24 cellular contexts compared by ENCODE assay signal in the genomic region with DNA sequence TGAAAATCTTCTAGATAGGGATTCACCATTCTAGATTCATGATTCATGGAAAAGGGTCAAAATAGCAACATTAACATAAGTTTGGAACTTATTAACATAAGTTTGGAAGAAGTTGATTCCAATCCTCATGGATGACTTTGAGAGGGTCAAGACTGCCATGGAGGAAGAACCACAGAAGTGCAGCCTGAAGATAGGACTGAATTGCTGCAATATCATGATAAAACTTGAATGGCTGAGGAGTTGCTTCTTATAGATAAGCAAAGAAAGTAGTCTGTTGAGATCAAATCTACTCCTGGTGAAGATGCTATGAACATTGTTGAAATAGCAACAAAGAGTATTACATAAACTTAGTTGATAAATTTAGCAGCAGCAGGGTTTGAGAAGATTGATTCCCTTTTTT.
"Had no signal": no experiment of that assay in that cellular context is flagged by ENCODE, and none has a peak within 500 bp of the region (broad histone marks: within the 10 kb centered on the region; RNA-seq: fewer than 3 reads in every experiment).

No MANE protein-coding gene starts in this region.

- H3K4me3 ChIP-seq: dorsolateral prefrontal cortex, esophagus muscularis mucosa, gastroesophageal sphincter, heart left ventricle, hepatocyte, lung, neural progenitor cell, right atrium auricular region, stomach, thyroid gland, vagina had no signal

- ATAC-seq: foreskin keratinocyte; gastroesophageal sphincter; heart left ventricle; left lobe of liver; naive thymus-derived CD4-positive, alpha-beta T cell; sciatic nerve; stimulated activated effector memory CD8-positive, alpha-beta T cell treated with anti-CD3 and anti-CD28 coated beads, Interleukin-12 subunit alpha, Interleukin-12 subunit beta, amount 100 ng/mL, for 72 hours had no signal

- H3K9me3 ChIP-seq: thyroid gland, vagina had no signal

- H3K36me3 ChIP-seq: esophagus muscularis mucosa, gastroesophageal sphincter, heart left ventricle, neural progenitor cell, right atrium auricular region, stomach, thyroid gland, vagina had no signal

- FAIRE-seq: kidney had no signal

- H3K27ac ChIP-seq: epithelial cell of prostate, esophagus muscularis mucosa, foreskin keratinocyte, gastroesophageal sphincter, heart left ventricle, hepatocyte, neural progenitor cell, parathyroid adenoma, right atrium auricular region, stomach, thyroid gland, vagina had no signal

- H3K79me2 ChIP-seq: parathyroid adenoma had no signal

- H3K9ac ChIP-seq: neural progenitor cell, parathyroid adenoma had no signal

- H3K4me2 ChIP-seq: hepatocyte, neural progenitor cell had no signal

- H3K27me3 ChIP-seq: dorsolateral prefrontal cortex, esophagus muscularis mucosa, foreskin keratinocyte, gastroesophageal sphincter, heart left ventricle, hepatocyte, neural progenitor cell, right atrium auricular region, stomach, thyroid gland, vagina had no signal

- H3K4me1 ChIP-seq: esophagus muscularis mucosa, foreskin keratinocyte, gastroesophageal sphincter, neural progenitor cell, parathyroid adenoma, right atrium auricular region, thyroid gland, vagina had no signal

- DNase-seq: dorsolateral prefrontal cortex; effector CD4-positive, alpha-beta T cell; foreskin keratinocyte; heart left ventricle; kidney; midbrain; naive thymus-derived CD4-positive, alpha-beta T cell; stimulated activated CD4-positive, alpha-beta T cell treated with anti-CD3 and anti-CD28 coated beads, Interleukin-2, amount 100 ng/mL, for 24 hours; stimulated activated CD4-positive, alpha-beta T cell treated with anti-CD3 and anti-CD28 coated beads, Interleukin-4, amount 100 ng/mL, for 24 hours; stimulated activated naive CD4-positive, alpha-beta T cell treated with Interleukin-2 at 50 U/mL for 16 hours; stomach; thyroid gland had no signal

- H2AFZ ChIP-seq: hepatocyte, neural progenitor cell, parathyroid adenoma had no signal
